In genomic region chr3:63528325-63529000, GRCh38 we compare ENCODE assay signal across 12 cellular contexts.
A peak's percentile ranks its signal among the peaks of the same experiment; 100 is the strongest.
DNase-seq lines count a peak whose midpoint lies in the region; ATAC-seq and TF ChIP-seq lines count a peak whose summit lies in the region.
"Had no signal": no experiment of that assay in that cellular context is flagged by ENCODE, and none has a peak within 500 bp of the region (broad histone marks: within the 10 kb centered on the region; RNA-seq: fewer than 3 reads in every experiment).

No MANE protein-coding gene starts in this region.

- CTCF ChIA-PET in activated CD8-positive, alpha-beta T cell treated with anti-CD3 and anti-CD28 coated beads, Interleukin-2, amount 10 ng/mL, durations not matched to agents 7 days and 5 days (lab: Charles Lee) = no interaction called here

- POLR2A ChIA-PET in activated CD8-positive, alpha-beta T cell treated with anti-CD3 and anti-CD28 coated beads, Interleukin-2, amount 10 ng/mL, durations not matched to agents 7 days and 5 days (lab: Charles Lee) = no interaction called here

- TF ChIP-seq CTCF in GM10266 (IDR thresholded peaks at IDR 0.05; ENCODE audit: control insufficient read depth, insufficient read depth, low read depth, missing control alignments) = no peak

- H3K27me3 Mint-ChIP-seq in stimulated activated naive B cell treated with anti-CD40 and anti-IgM and Interleukin-4, amounts not matched to agents 10 μg/mL and 1 μg/mL and 100 μg/mL, for 72 hours = no peaks in the 10 kb centered on the region
- no peaks in the 10 kb centered on the region for H3K27me3 Mint-ChIP-seq in activated CD8-positive, alpha-beta T cell treated with anti-CD3 and anti-CD28 coated beads, Interleukin-2, amount 10 ng/mL, durations not matched to agents 7 days and 5 days (ENCODE audit: low read depth)

- no peak overlapping the region for H3K27ac Mint-ChIP-seq in stimulated activated naive B cell treated with anti-CD40 and anti-IgM and Interleukin-4, amounts not matched to agents 10 μg/mL and 1 μg/mL and 100 μg/mL, for 72 hours
- no peak overlapping the region for H3K27ac Mint-ChIP-seq in activated CD8-positive, alpha-beta T cell treated with anti-CD3 and anti-CD28 coated beads, Interleukin-2, amount 10 ng/mL, durations not matched to agents 7 days and 5 days
- H3K27ac Mint-ChIP-seq: CD4-positive, alpha-beta memory T cell had no signal

- no peak overlapping the region for H3K4me3 Mint-ChIP-seq in stimulated activated naive B cell treated with anti-CD40 and anti-IgM and Interleukin-4, amounts not matched to agents 10 μg/mL and 1 μg/mL and 100 μg/mL, for 72 hours
- no peak overlapping the region for H3K4me3 Mint-ChIP-seq in activated CD8-positive, alpha-beta T cell treated with anti-CD3 and anti-CD28 coated beads, Interleukin-2, amount 10 ng/mL, durations not matched to agents 7 days and 5 days
- H3K4me3 Mint-ChIP-seq: CD4-positive, alpha-beta memory T cell had no signal

- H3K9me3 Mint-ChIP-seq in stimulated activated naive B cell treated with anti-CD40 and anti-IgM and Interleukin-4, amounts not matched to agents 10 μg/mL and 1 μg/mL and 100 μg/mL, for 72 hours = peaks cover 3 to 5% of the 10 kb centered on the region in 2 donors
- H3K9me3 Mint-ChIP-seq in activated CD8-positive, alpha-beta T cell treated with anti-CD3 and anti-CD28 coated beads, Interleukin-2, amount 10 ng/mL, durations not matched to agents 7 days and 5 days (ENCODE audit: insufficient read depth) = no peaks in the 10 kb centered on the region

- H3K36me3 Mint-ChIP-seq in stimulated activated naive B cell treated with anti-CD40 and anti-IgM and Interleukin-4, amounts not matched to agents 10 μg/mL and 1 μg/mL and 100 μg/mL, for 72 hours = no peaks in the 10 kb centered on the region
- no peaks in the 10 kb centered on the region for H3K36me3 Mint-ChIP-seq in activated CD8-positive, alpha-beta T cell treated with anti-CD3 and anti-CD28 coated beads, Interleukin-2, amount 10 ng/mL, durations not matched to agents 7 days and 5 days (ENCODE audit: low read depth)
- H3K36me3 Mint-ChIP-seq: CD4-positive, alpha-beta memory T cell had no signal

- DNase-seq in stimulated activated naive B cell treated with anti-CD40 and anti-IgM and Interleukin-4, amounts not matched to agents 10 μg/mL and 1 μg/mL and 100 μg/mL, for 72 hours = no peak
- DNase-seq in activated CD8-positive, alpha-beta T cell treated with anti-CD3 and anti-CD28 coated beads, Interleukin-2, amount 10 ng/mL, durations not matched to agents 7 days and 5 days = no peak
- DNase-seq in GM10266 (ENCODE audit: extremely low spot score) (no peak), NCI-H510A treated with DMSO at 0.1 percent for 48 hours (lab: John Stamatoyannopoulos, UW) (no peak)
- DNase-seq: BE2C; CD4-positive, alpha-beta memory T cell; DMS79; HCEC 1CT had no signal

- peak; percentile 65 for ATAC-seq in GM18867 (IDR thresholded peaks at IDR 0.05; ENCODE audit: unreplicated experiment)
- peak; percentile 84 for ATAC-seq in HG02870 (IDR thresholded peaks at IDR 0.05; ENCODE audit: unreplicated experiment)
- peak; percentile 79 for ATAC-seq in HG03442 (IDR thresholded peaks at IDR 0.05; ENCODE audit: unreplicated experiment)
- ATAC-seq in stimulated activated naive B cell treated with anti-CD40 and anti-IgM and Interleukin-4, amounts not matched to agents 10 μg/mL and 1 μg/mL and 100 μg/mL, for 72 hours (replicated peaks) = no peak
- ATAC-seq in activated CD8-positive, alpha-beta T cell treated with anti-CD3 and anti-CD28 coated beads, Interleukin-2, amount 10 ng/mL, durations not matched to agents 7 days and 5 days = no peak
- ATAC-seq: A549 had no signal

- no peaks in the 10 kb centered on the region for H3K4me1 Mint-ChIP-seq in stimulated activated naive B cell treated with anti-CD40 and anti-IgM and Interleukin-4, amounts not matched to agents 10 μg/mL and 1 μg/mL and 100 μg/mL, for 72 hours
- no peaks in the 10 kb centered on the region for H3K4me1 Mint-ChIP-seq in activated CD8-positive, alpha-beta T cell treated with anti-CD3 and anti-CD28 coated beads, Interleukin-2, amount 10 ng/mL, durations not matched to agents 7 days and 5 days (ENCODE audit: low read depth)
- H3K4me1 Mint-ChIP-seq: CD4-positive, alpha-beta memory T cell had no signal

Comparison
In these comparisons a context has a peak if more than half of its experiments do, and no peak if none do; other contexts are left out.
1. ATAC-seq: peak in GM18867 (single experiment), HG02870 (single experiment) and HG03442 (single experiment); none in stimulated activated naive B cell treated with anti-CD40 and anti-IgM and Interleukin-4, amounts not matched to agents 10 μg/mL and 1 μg/mL and 100 μg/mL, for 72 hours (0 of 2) and activated CD8-positive, alpha-beta T cell treated with anti-CD3 and anti-CD28 coated beads, Interleukin-2, amount 10 ng/mL, durations not matched to agents 7 days and 5 days (single experiment).